15 cellular contexts compared by ENCODE assay signal in genomic region chr11:8757047-8757446, GRCh38.
DNase-seq lines count a peak whose midpoint lies in the region; ATAC-seq and TF ChIP-seq lines count a peak whose summit lies in the region.
"Had no signal": no experiment of that assay in that cellular context is flagged by ENCODE, and none has a peak within 500 bp of the region (broad histone marks: within the 10 kb centered on the region; RNA-seq: fewer than 3 reads in every experiment).

No MANE protein-coding gene starts in this region.

- H3K27ac ChIP-seq in ascending aorta (peak overlapping the region; percentile 73 to 85), right atrium auricular region (peak overlapping the region; percentile 72 to 89)

- peaks cover 13% of the 10 kb centered on the region for H3K9me3 ChIP-seq in Caco-2
- peaks cover 0 to 9% of the 10 kb centered on the region in 2 donors for H3K9me3 ChIP-seq in ascending aorta
- H3K9me3 ChIP-seq in right atrium auricular region: peaks cover 0 to 11% of the 10 kb centered on the region in 2 donors

- H3K4me3 ChIP-seq in Caco-2 (ENCODE audit: low read depth, low read length): no peak overlapping the region
- no peak overlapping the region for H3K4me3 ChIP-seq in ascending aorta
- no peak overlapping the region for H3K4me3 ChIP-seq in right atrium auricular region

- H3K36me3 Mint-ChIP-seq in Caco-2 (ENCODE audit: insufficient read depth, unreplicated experiment) (peaks cover 6% of the 10 kb centered on the region), natural killer cell (no peaks in the 10 kb centered on the region)

- no peak overlapping the region for H3K4me3 Mint-ChIP-seq in Caco-2 (ENCODE audit: unreplicated experiment)
- no peak overlapping the region for H3K4me3 Mint-ChIP-seq in natural killer cell
- H3K4me3 Mint-ChIP-seq: activated naive CD4-positive, alpha-beta T cell treated with anti-CD3 and anti-CD28 coated beads for 36 hours; T-helper 1 cell treated with Interleukin-12 subunit alpha and Interleukin-12 subunit beta and Interleukin-4 antibody, amounts not matched to agents 30 μg/mL and 1 μg/mL, for 36 hours had no signal

- DNase-seq in Caco-2 (peak in 1 of 2 experiments; percentile 25), ascending aorta (ENCODE audit: low spot score in 2 of 2) (no peak), right atrium auricular region (ENCODE audit: low spot score) (no peak), renal cortical epithelial cell (ENCODE audit: low read depth) (peak; percentile 79), natural killer cell (no peak), NCI-H2196 (lab: John Stamatoyannopoulos, UW; ENCODE audit: unreplicated experiment) (no peak), T-helper 9 cell (no peak)
- DNase-seq: activated naive CD4-positive, alpha-beta T cell treated with anti-CD3 and anti-CD28 coated beads for 36 hours; cortex of kidney; DMS53; Karpas-422; OCI-M1; substantia nigra had no signal

- H3K27me3 ChIP-seq in Caco-2 (replicated peaks; ENCODE audit: control insufficient read depth, insufficient read depth, low read length) (no peaks in the 10 kb centered on the region), ascending aorta (no peaks in the 10 kb centered on the region), right atrium auricular region (no peaks in the 10 kb centered on the region)

- H3K4me1 Mint-ChIP-seq in Caco-2 (ENCODE audit: low read depth, unreplicated experiment): peaks cover 17% of the 10 kb centered on the region
- peaks cover 7 to 16% of the 10 kb centered on the region in 2 donors for H3K4me1 Mint-ChIP-seq in natural killer cell

- BruUV-seq in Caco-2 (replicated peaks; lab: Mats Ljungman, UMichigan): no TSS peak

- CTCF ChIA-PET in Caco-2 (lab: Charles Lee): interaction anchor here (1.0 to 1.5 kb wide), 3 partner anchors 9 to 68 kb away, joined by 3 to 5 read pairs (median 5); no protein-coding TSS in a partner anchor

- H3K9me3 Mint-ChIP-seq in Caco-2 (ENCODE audit: unreplicated experiment) (peaks cover 2% of the 10 kb centered on the region), natural killer cell (peaks cover 0 to 3% of the 10 kb centered on the region in 2 donors)
- H3K9me3 Mint-ChIP-seq: activated naive CD4-positive, alpha-beta T cell treated with anti-CD3 and anti-CD28 coated beads for 36 hours; T-helper 1 cell treated with Interleukin-12 subunit alpha and Interleukin-12 subunit beta and Interleukin-4 antibody, amounts not matched to agents 30 μg/mL and 1 μg/mL, for 36 hours had no signal

- H3K36me3 ChIP-seq in Caco-2 (ENCODE audit: control insufficient read depth, insufficient read depth, low read length) (no peaks in the 10 kb centered on the region), ascending aorta (no peaks in the 10 kb centered on the region), right atrium auricular region (no peaks in the 10 kb centered on the region)

- POLR2A ChIA-PET in Caco-2 (lab: Charles Lee): interaction anchor here (0.8 to 0.9 kb wide), 2 partner anchors 69 to 75 kb away, joined by 5 read pairs; partner anchors contain the start of genes RPL27A and TRIM66

- no peak for ATAC-seq in natural killer cell
- no peak for ATAC-seq in GM19395 (IDR thresholded peaks at IDR 0.05; ENCODE audit: unreplicated experiment)

- peaks cover 35% of the 10 kb centered on the region for H3K4me1 ChIP-seq in Caco-2
- peaks cover 17 to 43% of the 10 kb centered on the region in 2 donors for H3K4me1 ChIP-seq in ascending aorta
- peaks cover 0 to 67% of the 10 kb centered on the region in 2 donors for H3K4me1 ChIP-seq in right atrium auricular region

- TF ChIP-seq CTCF in Caco-2 (IDR thresholded peaks at IDR 0.05; ENCODE audit: insufficient read depth in 1 of 2, low read depth in 1 of 2, low read length in 1 of 2, severe bottlenecking in 1 of 2, unreplicated experiment in 1 of 2): no peak
- TF ChIP-seq CTCF in ascending aorta (IDR thresholded peaks at IDR 0.05): no peak
- TF ChIP-seq CTCF in right atrium auricular region (IDR thresholded peaks at IDR 0.05): no peak
- no peak for TF ChIP-seq CTCF in natural killer cell (IDR thresholded peaks at IDR 0.05)

- H3K27ac Mint-ChIP-seq in Caco-2 (ENCODE audit: unreplicated experiment) (peak overlapping the region; percentile 76), natural killer cell (no peak overlapping the region)
- H3K27ac Mint-ChIP-seq: activated naive CD4-positive, alpha-beta T cell treated with anti-CD3 and anti-CD28 coated beads for 36 hours; T-helper 1 cell treated with Interleukin-12 subunit alpha and Interleukin-12 subunit beta and Interleukin-4 antibody, amounts not matched to agents 30 μg/mL and 1 μg/mL, for 36 hours had no signal

- intact Hi-C loops in Caco-2 (cut with micrococcal nuclease; ENCODE audit: unreplicated experiment) (loop anchor here (1.0 to 2.0 kb wide), 2 partner anchors 22 to 36 kb away; no protein-coding TSS in a partner anchor), ascending aorta (cut with DNase I) (no loop called here), natural killer cell (cut with micrococcal nuclease) (no loop called here)

- no peaks in the 10 kb centered on the region for H3K27me3 Mint-ChIP-seq in Caco-2 (ENCODE audit: insufficient read depth, unreplicated experiment)
- peaks cover 0 to 4% of the 10 kb centered on the region in 2 donors for H3K27me3 Mint-ChIP-seq in natural killer cell (ENCODE audit: low read depth in 2 of 2)
